Comparison of ENCODE assay signal across 8 cellular contexts in genomic region chr2:54081574-54081973, GRCh38. TPM values are rescaled to one million over a fixed set of nuclear protein-coding genes. Genes with fewer than 3 reads are reported as not detected.
A peak's percentile ranks its signal among the peaks of the same experiment; 100 is the strongest.
DNase-seq lines count a peak whose midpoint lies in the region; ATAC-seq and TF ChIP-seq lines count a peak whose summit lies in the region.

No MANE protein-coding gene starts in this region.

- H3F3A ChIP-seq in MM.1S (ENCODE audit: insufficient read depth, low read length) = no peaks in the 10 kb centered on the region

- H3K27me3 ChIP-seq in MM.1S (replicated peaks; ENCODE audit: insufficient read depth, low read length) = no peaks in the 10 kb centered on the region
- H3K27me3 ChIP-seq in CD4-positive, alpha-beta T cell (ENCODE audit: control insufficient read depth, insufficient read depth, low read length) = no peaks in the 10 kb centered on the region

- no peaks in the 10 kb centered on the region for H4K20me1 ChIP-seq in MM.1S (ENCODE audit: insufficient read depth, low read length)

- no peaks in the 10 kb centered on the region for H3K36me3 Mint-ChIP-seq in glutamatergic neuron (ENCODE audit: unreplicated experiment)
- H3K36me3 Mint-ChIP-seq in CD4-positive, alpha-beta T cell (ENCODE audit: low read depth) = no peaks in the 10 kb centered on the region

- intact Hi-C loops in CD4-positive, alpha-beta T cell (cut with DNase I, micrococcal nuclease) = no loop called here

- H3K36me3 ChIP-seq in MM.1S (replicated peaks; ENCODE audit: insufficient read depth, low read length) = no peaks in the 10 kb centered on the region

- peaks cover 20% of the 10 kb centered on the region for H3K4me1 Mint-ChIP-seq in glutamatergic neuron (ENCODE audit: low read depth, unreplicated experiment)
- H3K4me1 Mint-ChIP-seq in CD4-positive, alpha-beta T cell (ENCODE audit: low read depth) = no peaks in the 10 kb centered on the region

- H3K9ac ChIP-seq in MM.1S (ENCODE audit: low read length) = no peak overlapping the region

- peaks cover 1% of the 10 kb centered on the region for H3K9me3 Mint-ChIP-seq in glutamatergic neuron (ENCODE audit: unreplicated experiment)
- H3K9me3 Mint-ChIP-seq in CD4-positive, alpha-beta T cell = no peaks in the 10 kb centered on the region

- H2AFZ ChIP-seq in MM.1S (ENCODE audit: low read length) = peak overlapping the region; percentile 44; the same call in 1 of the 2 replicates

- H3K9me2 ChIP-seq in MM.1S (replicated peaks; ENCODE audit: insufficient read depth, low read length) = no peaks in the 10 kb centered on the region

- CTCF ChIA-PET in CD4-positive, alpha-beta T cell (lab: Charles Lee) = no interaction called here

- H3K79me2 ChIP-seq in MM.1S (ENCODE audit: low read length) = no peaks in the 10 kb centered on the region

- peak overlapping the region; percentile 34 for H3K4me2 ChIP-seq in MM.1S (ENCODE audit: low read depth, low read length)

- 0 out of 2 replicates have a peak overlapping the region, but pooled peaks have one; percentile 10 for H3K4me3 ChIP-seq in MM.1S (ENCODE audit: low read length)

- H3K4me3 Mint-ChIP-seq in glutamatergic neuron (ENCODE audit: unreplicated experiment) = no peak overlapping the region
- no peak overlapping the region for H3K4me3 Mint-ChIP-seq in CD4-positive, alpha-beta T cell

- H3K27me3 Mint-ChIP-seq in glutamatergic neuron (ENCODE audit: unreplicated experiment) = peaks cover 5% of the 10 kb centered on the region
- H3K27me3 Mint-ChIP-seq in CD4-positive, alpha-beta T cell = no peaks in the 10 kb centered on the region

- no peaks in the 10 kb centered on the region for H3K9me3 ChIP-seq in MM.1S (replicated peaks; ENCODE audit: insufficient read depth, low read length)
- no peaks in the 10 kb centered on the region for H3K9me3 ChIP-seq in CD4-positive, alpha-beta T cell (ENCODE audit: control insufficient read depth, low read length)

- H3K27ac Mint-ChIP-seq in glutamatergic neuron (ENCODE audit: unreplicated experiment) = peak overlapping the region; percentile 43
- H3K27ac Mint-ChIP-seq in CD4-positive, alpha-beta T cell = no peak overlapping the region

- POLR2A ChIA-PET in CD4-positive, alpha-beta T cell (lab: Charles Lee) = interaction anchor here (0.7 kb wide), 1 partner anchor 226 kb away, joined by 3 read pairs; no protein-coding TSS in a partner anchor

- H3K4me1 ChIP-seq in MM.1S (ENCODE audit: low read length) = peaks cover 28% of the 10 kb centered on the region

- ATAC-seq in GM18519 (IDR thresholded peaks at IDR 0.05; ENCODE audit: low FRiP score, unreplicated experiment) = peak; percentile 95
- ATAC-seq in GM21737 (IDR thresholded peaks at IDR 0.05; ENCODE audit: unreplicated experiment) = peak; percentile 97
- no peak for ATAC-seq in SK-N-SH treated with all-trans-retinoic acid at 6 μM for 48 hours
- no peak for ATAC-seq in CD4-positive, alpha-beta T cell (ENCODE audit: poor library complexity)

- peak; percentile 41 for DNase-seq in MM.1S
- no peak for DNase-seq in glutamatergic neuron
- no peak for DNase-seq in SKM-1 (lab: John Stamatoyannopoulos, UW; ENCODE audit: unreplicated experiment)
- DNase-seq in CD4-positive, alpha-beta T cell = no peak
- DNase-seq in substantia nigra (lab: John Stamatoyannopoulos, UW) = no peak

- TF ChIP-seq CTCF in MM.1S (IDR thresholded peaks at IDR 0.05; ENCODE audit: low read length) (no peak), glutamatergic neuron (IDR thresholded peaks at IDR 0.05; ENCODE audit: partially characterized antibody, unreplicated experiment) (no peak)
- no peak for TF ChIP-seq CTCF in CD4-positive, alpha-beta T cell (IDR thresholded peaks at IDR 0.05)

- H3K27ac ChIP-seq in MM.1S (ENCODE audit: low read length) (peak overlapping the region; percentile 65), substantia nigra (ENCODE audit: low read depth, low read length, poor library complexity, severe bottlenecking) (no peak overlapping the region)
- no peak overlapping the region for H3K27ac ChIP-seq in CD4-positive, alpha-beta T cell (ENCODE audit: low read depth, low read length)

TF ChIP-seq in SK-N-SH treated with all-trans-retinoic acid at 6 μM for 48 hours, 23 proteins besides CTCF, POLR2A, EP300 and RAD21:
- TF ChIP-seq SNAI2 (CRISPR knock-in tag; IDR thresholded peaks at IDR 0.05) = no peak
- TF ChIP-seq ZC3H10 (CRISPR knock-in tag; IDR thresholded peaks at IDR 0.05) = no peak
- TF ChIP-seq GLIS3 (CRISPR knock-in tag; IDR thresholded peaks at IDR 0.05) = no peak
- TF ChIP-seq ZNF8 (CRISPR knock-in tag; IDR thresholded peaks at IDR 0.05) = no peak
- no peak for TF ChIP-seq CSRNP3 (CRISPR knock-in tag; IDR thresholded peaks at IDR 0.05)

RNA-seq across cellular contexts. Expression of gene ACYP2, which starts 33.8 kb away (rescaled TPM):
- total RNA-seq in glutamatergic neuron (ENCODE audit: unreplicated experiment) = 8.4 TPM
- total RNA-seq in CD4-positive, alpha-beta T cell = 10 to 100 TPM in 1 of 2 experiments, 1 to 10 TPM in 1; 9.3 to 10.9 TPM

Comparison
In these comparisons a context has a peak if more than half of its experiments do, and no peak if none do; other contexts are left out.
1. ATAC-seq: peak in GM18519 (single experiment) and GM21737 (single experiment); none in SK-N-SH treated with all-trans-retinoic acid at 6 μM for 48 hours (single experiment) and CD4-positive, alpha-beta T cell (single experiment).